In genomic region chr9:78543353-78543752, GRCh38 we compare ENCODE assay signal across 1 cellular context.
TF ChIP-seq lines count a peak whose summit lies in the region.

No MANE protein-coding gene starts in this region.

TF ChIP-seq in WTC11, 78 proteins besides CTCF, POLR2A, EP300 and RAD21 (continued from another document):
- TF ChIP-seq SMAD3 (CRISPR knock-in tag; IDR thresholded peaks at IDR 0.05; ENCODE audit: borderline replicate concordance) (no peak), MYBL2 (CRISPR knock-in tag; IDR thresholded peaks at IDR 0.05) (no peak)
